Comparison of ENCODE assay signal across 17 cellular contexts in the genomic region with DNA sequence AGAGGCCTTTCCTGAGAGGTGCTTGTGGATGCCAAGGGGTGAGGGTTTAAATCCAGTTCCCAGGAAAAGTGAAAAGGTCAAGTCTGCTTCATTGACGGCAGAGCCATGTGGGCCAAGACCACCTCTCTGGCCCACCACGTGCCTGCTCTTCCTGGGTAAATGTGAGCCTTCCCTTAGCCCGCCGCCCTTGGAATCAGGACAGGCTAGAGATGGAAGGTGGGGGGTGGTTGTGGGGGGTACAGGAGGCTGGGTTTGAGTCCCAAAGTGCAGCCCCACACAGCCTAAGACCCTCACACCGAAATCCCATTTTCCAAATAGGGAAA.
"Had no signal": no experiment of that assay in that cellular context is flagged by ENCODE, and none has a peak within 500 bp of the region (broad histone marks: within the 10 kb centered on the region; RNA-seq: fewer than 3 reads in every experiment).

No MANE protein-coding gene starts in this region.

- DNase-seq: activated CD4-positive, alpha-beta T cell treated with anti-CD3 and anti-CD28 coated beads, Interleukin-2, amount 10 ng/mL, durations not matched to agents 7 days and 5 days; activated CD8-positive, alpha-beta memory T cell treated with anti-CD3 and anti-CD28 coated beads, Interleukin-2, amount 50 U/mL, for 48 hours; activated effector memory CD4-positive, alpha-beta T cell treated with Interleukin-2 at 50 U/mL for 16 hours; activated naive CD4-positive, alpha-beta T cell treated with anti-CD3 and anti-CD28 coated beads, Interleukin-2, amount 50 U/mL, for 16 hours; activated T-cell treated with anti-CD3 and anti-CD28 coated beads, Interleukin-2, amount 50 U/mL, for 48 hours; cerebellar nuclear complex; effector memory CD4-positive, alpha-beta T cell; naive thymus-derived CD4-positive, alpha-beta T cell; retina; stimulated activated CD4-positive, alpha-beta T cell treated with anti-CD3 and anti-CD28 coated beads, Interleukin-12 subunit alpha, Interleukin-12 subunit beta, amount 100 ng/mL, for 4 hours; stimulated activated CD4-positive, alpha-beta T cell treated with anti-CD3 and anti-CD28 coated beads, Interleukin-1b, Interleukin-23, amount 100 ng/mL, for 48 hours; stimulated activated naive CD4-positive, alpha-beta T cell treated with Interleukin-2 at 50 U/mL for 16 hours; T-helper 1 cell; T1000 had no signal

- H3K4me3 ChIP-seq: esophagus muscularis mucosa, mucosa of descending colon had no signal

- H3K36me3 Mint-ChIP-seq: memory B cell; naive thymus-derived CD4-positive, alpha-beta T cell had no signal

- H3K9me3 Mint-ChIP-seq: activated CD4-positive, alpha-beta T cell treated with anti-CD3 and anti-CD28 coated beads, Interleukin-2, amount 10 ng/mL, durations not matched to agents 7 days and 5 days; memory B cell; naive thymus-derived CD4-positive, alpha-beta T cell had no signal

- H3K9me3 ChIP-seq: esophagus muscularis mucosa, mucosa of descending colon had no signal

- H3K36me3 ChIP-seq: esophagus muscularis mucosa had no signal

- H3K27ac Mint-ChIP-seq: activated CD4-positive, alpha-beta T cell treated with anti-CD3 and anti-CD28 coated beads, Interleukin-2, amount 10 ng/mL, durations not matched to agents 7 days and 5 days; memory B cell; naive thymus-derived CD4-positive, alpha-beta T cell had no signal

- H3K4me1 Mint-ChIP-seq: activated CD4-positive, alpha-beta T cell treated with anti-CD3 and anti-CD28 coated beads, Interleukin-2, amount 10 ng/mL, durations not matched to agents 7 days and 5 days; naive thymus-derived CD4-positive, alpha-beta T cell had no signal

- H3K27me3 Mint-ChIP-seq: activated CD4-positive, alpha-beta T cell treated with anti-CD3 and anti-CD28 coated beads, Interleukin-2, amount 10 ng/mL, durations not matched to agents 7 days and 5 days had no signal

- H3K4me3 Mint-ChIP-seq: activated CD4-positive, alpha-beta T cell treated with anti-CD3 and anti-CD28 coated beads, Interleukin-2, amount 10 ng/mL, durations not matched to agents 7 days and 5 days; memory B cell; naive thymus-derived CD4-positive, alpha-beta T cell had no signal
